8 cellular contexts compared by ENCODE assay signal in the genomic region with DNA sequence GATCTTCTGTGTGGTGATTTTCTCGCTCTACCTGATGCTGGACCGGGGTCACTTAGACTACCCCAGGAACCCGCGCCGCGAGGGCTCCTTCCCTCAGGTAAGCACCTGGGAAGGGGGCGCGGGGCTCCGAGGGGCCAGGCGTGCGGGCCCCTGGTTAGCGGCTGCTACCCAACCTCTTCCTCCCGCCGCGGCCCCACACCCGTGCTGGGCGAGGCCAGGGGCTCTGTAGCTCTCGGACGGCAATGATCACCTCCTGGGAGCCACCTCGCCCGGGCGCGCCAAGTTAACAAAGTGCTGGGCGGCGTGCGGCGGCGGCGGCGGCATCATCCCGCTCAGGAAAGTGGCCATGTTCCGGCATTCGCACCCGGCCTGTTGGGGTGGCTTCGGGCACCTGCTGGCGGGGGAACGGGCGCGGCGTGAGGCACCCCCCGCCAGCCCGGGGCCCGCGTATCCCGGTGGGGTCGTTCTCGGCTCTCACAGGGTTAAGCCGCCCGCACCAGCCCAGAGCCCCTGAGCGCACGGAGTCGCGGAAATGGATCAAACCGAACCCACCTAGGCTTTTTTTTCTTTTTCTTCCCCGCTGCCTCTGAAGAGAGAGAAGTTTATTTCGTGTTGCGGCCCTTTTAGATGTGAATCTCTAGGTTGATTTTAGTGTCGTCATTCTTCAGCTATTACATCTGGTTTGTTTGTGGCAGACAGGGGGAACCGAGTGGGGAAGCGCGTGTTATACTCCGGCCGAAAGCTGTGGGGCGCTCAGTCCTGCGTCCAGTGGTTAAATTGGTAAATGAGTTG. TPM values are rescaled to one million over a fixed set of nuclear protein-coding genes. Genes with fewer than 3 reads are reported as not detected.
DNase-seq lines count a peak whose midpoint lies in the region; ATAC-seq, FAIRE-seq and TF ChIP-seq lines count a peak whose summit lies in the region.

No MANE protein-coding gene starts in this region.

- H3K9me3 ChIP-seq in keratinocyte (ENCODE audit: control insufficient read depth, low read depth, low read length) (no peaks in the 10 kb centered on the region), spleen (peaks cover 0 to 13% (median 8%) of the 10 kb centered on the region in 8 donors)

- H3K36me3 ChIP-seq in keratinocyte (ENCODE audit: control insufficient read depth in 2 of 2, extremely low read depth in 1 of 2, insufficient read depth in 2 of 2, low read length in 2 of 2) (no peaks in the 10 kb centered on the region), spleen (no peaks in the 10 kb centered on the region)

- H3K4me1 ChIP-seq in keratinocyte (ENCODE audit: control insufficient read depth, extremely low read depth, insufficient read depth, low read length) (peaks cover 40% of the 10 kb centered on the region), spleen (peaks cover 31 to 57% (median 49%) of the 10 kb centered on the region in 6 donors)

- 0 to 1% (median 0%) methylated on average over 25 to 65 of the region's 65 CpGs for WGBS in spleen, 5 donors

- H3K4me3 ChIP-seq in keratinocyte (ENCODE audit: control insufficient read depth in 2 of 3, extremely low read depth in 1 of 3, insufficient read depth in 2 of 3, low read depth in 1 of 3, low read length in 3 of 3): peak overlapping the region; percentile 67 to 85 (median 84)
- peak overlapping the region; percentile 73 to 97 (median 86) for H3K4me3 ChIP-seq in spleen

- H3K27me3 ChIP-seq in keratinocyte (ENCODE audit: control insufficient read depth, extremely low read depth, insufficient read depth, low read length) (no peaks in the 10 kb centered on the region), spleen (replicated peaks in 1 of 7) (no peaks in the 10 kb centered on the region)

- peaks cover 14% of the 10 kb centered on the region for H4K20me1 ChIP-seq in keratinocyte (ENCODE audit: control insufficient read depth, extremely low read depth, insufficient read depth, low read length)

- TF ChIP-seq POLR2A in spleen (IDR thresholded peaks at IDR 0.05): no peak

- H3K9ac ChIP-seq in keratinocyte (ENCODE audit: control insufficient read depth, extremely low read depth, insufficient read depth, low read length): peak overlapping the region; percentile 96

- intact Hi-C loops in spleen (cut with DNase I; ENCODE audit: low total_unique reads): no loop called here

- TF ChIP-seq CTCF in GM10266 (IDR thresholded peaks at IDR 0.05; ENCODE audit: control insufficient read depth, insufficient read depth, low read depth, missing control alignments): peak; percentile 69
- peak; percentile 66 to 79 (median 68) for TF ChIP-seq CTCF in keratinocyte (optimal IDR thresholded peaks at IDR 0.05 in 1 of 3, IDR thresholded peaks at IDR 0.05 in 1 of 3, conservative IDR thresholded peaks at IDR 0.05 in 1 of 3; ENCODE audit: extremely low read depth in 1 of 3, insufficient read depth in 2 of 3, low read length in 3 of 3)
- peak; percentile 42 to 82 (median 75) for TF ChIP-seq CTCF in spleen (IDR thresholded peaks at IDR 0.05 in 8 of 11, conservative IDR thresholded peaks at IDR 0.05 in 3 of 11)

- H3K79me2 ChIP-seq in keratinocyte (ENCODE audit: control insufficient read depth, insufficient read depth, low read length): peaks cover 53% of the 10 kb centered on the region

- FAIRE-seq in keratinocyte (lab: Jason Lieb, UNC): no peak

- peak overlapping the region; percentile 89 for H3K27ac ChIP-seq in keratinocyte (ENCODE audit: control insufficient read depth, insufficient read depth, low read length)
- H3K27ac ChIP-seq in spleen: peak overlapping the region; percentile 93 to 99 (median 98)

- dilution Hi-C loops in keratinocyte (cut with MboI; ENCODE audit: extremely low pct_ligation_motif_present, low sequenced_read_pairs): no loop called here

- ATAC-seq in HG02642 (IDR thresholded peaks at IDR 0.05; ENCODE audit: poor library complexity, unreplicated experiment) (peak; percentile 15), HG03457 (IDR thresholded peaks at IDR 0.05; ENCODE audit: unreplicated experiment) (no peak)

- H2AFZ ChIP-seq in keratinocyte (ENCODE audit: control insufficient read depth, low read length): peak overlapping the region; percentile 75

- no peaks in the 10 kb centered on the region for H3K9me1 ChIP-seq in keratinocyte (ENCODE audit: control insufficient read depth, extremely low read depth, insufficient read depth, low read length)

- DNase-seq in GM10266 (ENCODE audit: extremely low spot score): peak; percentile 56
- DNase-seq in NCI-H2196 (lab: John Stamatoyannopoulos, UW; ENCODE audit: unreplicated experiment): peak; percentile 54
- peak; percentile 21 to 22 for DNase-seq in activated CD4-positive, alpha-beta T cell treated with anti-CD3 and anti-CD28 coated beads for 24 hours (ENCODE audit: low read depth in 2 of 2)
- peak; percentile 56 for DNase-seq in cerebellar cortex (ENCODE audit: low spot score)
- DNase-seq in keratinocyte (ENCODE audit: low read depth, low spot score): no peak
- peak; percentile 93 for DNase-seq in spleen

- peak overlapping the region; percentile 88 for H3K4me2 ChIP-seq in keratinocyte (ENCODE audit: control insufficient read depth, extremely low read depth, insufficient read depth, low read depth, low read length)

RNA-seq across cellular contexts. Expression of a gene that starts 0.9 kb away (rescaled TPM):
- polyA plus RNA-seq in keratinocyte (38.3 to 63.8 TPM (median 50.5 TPM) in 3 replicates), spleen (10 to 100 TPM in 2 of 3 donors, 1 to 10 TPM in 1; 9.5 to 10.6 (median 10.6) TPM)
- 106 TPM for polyA plus RNA-seq in keratinocyte (2011; ENCODE audit: low read depth)
- polyA plus RNA-seq in keratinocyte (2011; cell fraction: cytosol; rRNA removed): 13.3 and 23.9 TPM in 2 replicates
- polyA plus RNA-seq in keratinocyte (2011; cell fraction: nucleus; rRNA removed): 61.7 and 89.6 TPM in 2 replicates
- 24.8 and 45.4 TPM in 2 replicates for polyA plus RNA-seq in keratinocyte (2012; ENCODE audit: low replicate concordance)
- 20.5 to 113 TPM (median 95.0 TPM) in 3 replicates for polyA minus RNA-seq in keratinocyte
- polyA minus RNA-seq in keratinocyte (2011; cell fraction: cytosol; rRNA and poly(A)+ RNA removed): 60.2 TPM
- polyA minus RNA-seq in keratinocyte (2011; cell fraction: nucleus; rRNA and poly(A)+ RNA removed): 186 and 287 TPM in 2 replicates
- total RNA-seq in spleen: 10 to 100 TPM; 48.4 to 84.8 (median 55.1) TPM
